Comparison of ENCODE assay signal across 14 cellular contexts in genomic region chr11:121415861-121416260, GRCh38. TPM values are rescaled to one million over a fixed set of nuclear protein-coding genes. Genes with fewer than 3 reads are reported as not detected.
A peak's percentile ranks its signal among the peaks of the same experiment; 100 is the strongest.
DNase-seq lines count a peak whose midpoint lies in the region; ATAC-seq and TF ChIP-seq lines count a peak whose summit lies in the region.
"Had no signal": no experiment of that assay in that cellular context is flagged by ENCODE, and none has a peak within 500 bp of the region (broad histone marks: within the 10 kb centered on the region; RNA-seq: fewer than 3 reads in every experiment).

No MANE protein-coding gene starts in this region.

- TF ChIP-seq CTCF in NB4 (IDR thresholded peaks at IDR 0.05; ENCODE audit: low read depth, low read length) (no peak), colonic mucosa (IDR thresholded peaks at IDR 0.05) (no peak), MM.1S (IDR thresholded peaks at IDR 0.05; ENCODE audit: low read length) (no peak)

- no peak overlapping the region for H3K9ac ChIP-seq in colonic mucosa (ENCODE audit: low read depth in 2 of 2, low read length in 2 of 2)
- no peak overlapping the region for H3K9ac ChIP-seq in MM.1S (ENCODE audit: low read length)
- H3K9ac ChIP-seq: SK-N-SH had no signal

- TF ChIP-seq POLR2A in NB4 (IDR thresholded peaks at IDR 0.05; ENCODE audit: extremely low read depth, insufficient read length) = no peak

- H3K79me2 ChIP-seq in MM.1S (ENCODE audit: low read length) = no peaks in the 10 kb centered on the region

- peak; percentile 21 for DNase-seq in NCI-H146 (lab: John Stamatoyannopoulos, UW)
- no peak for DNase-seq in NCI-H146 treated with DMSO at 0.1 percent for 48 hours (lab: John Stamatoyannopoulos, UW; ENCODE audit: unreplicated experiment)
- DNase-seq in NB4 (ENCODE audit: low read depth) = peak; percentile 21
- peak; percentile 81 for DNase-seq in colonic mucosa
- DNase-seq in mucosa of gallbladder (ENCODE audit: low spot score) = peak; percentile 36
- no peak for DNase-seq in NCI-H526 treated with DMSO at 0.1 percent for 48 hours (lab: John Stamatoyannopoulos, UW)
- no peak for DNase-seq in MM.1S
- DNase-seq: activated CD8-positive, alpha-beta memory T cell treated with anti-CD3 and anti-CD28 coated beads, Interleukin-2, amount 50 U/mL, for 4 hours; IMR-90; NCI-H2029 treated with DMSO at 0.1 percent for 48 hours; SK-N-SH had no signal

- no peaks in the 10 kb centered on the region for H3K9me2 ChIP-seq in MM.1S (replicated peaks; ENCODE audit: insufficient read depth, low read length)
- H3K9me2 ChIP-seq: SK-N-SH had no signal

- no peak overlapping the region for H3K4me2 ChIP-seq in MM.1S (ENCODE audit: low read depth, low read length)
- H3K4me2 ChIP-seq: SK-N-SH had no signal

- peak overlapping the region; percentile 38 for H3K27ac ChIP-seq in colonic mucosa
- no peak overlapping the region for H3K27ac ChIP-seq in MM.1S (ENCODE audit: low read length)
- H3K27ac ChIP-seq: tibial artery, VCaP had no signal

- H3K27me3 ChIP-seq in colonic mucosa (no peaks in the 10 kb centered on the region), MM.1S (replicated peaks; ENCODE audit: insufficient read depth, low read length) (no peaks in the 10 kb centered on the region)
- H3K27me3 ChIP-seq: tibial artery had no signal

- ATAC-seq in GM18907 (IDR thresholded peaks at IDR 0.05; ENCODE audit: unreplicated experiment) = no peak

- H3K4me1 ChIP-seq in colonic mucosa (peaks cover 3% of the 10 kb centered on the region), MM.1S (ENCODE audit: low read length) (peaks cover 11% of the 10 kb centered on the region)

- H3K9me3 ChIP-seq in colonic mucosa = no peaks in the 10 kb centered on the region
- no peaks in the 10 kb centered on the region for H3K9me3 ChIP-seq in MM.1S (replicated peaks; ENCODE audit: insufficient read depth, low read length)
- H3K9me3 ChIP-seq: SK-N-SH, tibial artery had no signal

- H4K20me1 ChIP-seq in MM.1S (ENCODE audit: insufficient read depth, low read length) = no peaks in the 10 kb centered on the region

- intact Hi-C loops in colonic mucosa (cut with DNase I) = no loop called here

- peaks cover 10% of the 10 kb centered on the region; the same call in 1 of the 2 replicates for H3F3A ChIP-seq in MM.1S (ENCODE audit: insufficient read depth, low read length)

- H3K36me3 ChIP-seq in colonic mucosa = no peaks in the 10 kb centered on the region
- H3K36me3 ChIP-seq in MM.1S (replicated peaks; ENCODE audit: insufficient read depth, low read length) = no peaks in the 10 kb centered on the region
- H3K36me3 ChIP-seq: tibial artery had no signal

- H2AFZ ChIP-seq in MM.1S (ENCODE audit: low read length) = no peak overlapping the region

- H3K4me3 ChIP-seq in NB4 (ENCODE audit: low read depth, low read length) (no peak overlapping the region), colonic mucosa (no peak overlapping the region), MM.1S (ENCODE audit: low read length) (no peak overlapping the region)
- H3K4me3 ChIP-seq: tibial artery had no signal

RNA-seq across cellular contexts. Expression of gene SORL1, which starts 36.3 kb away (rescaled TPM):
- total RNA-seq in colonic mucosa = 100 to 1,000 TPM in 1 of 2 donors, 10 to 100 TPM in 1; 66.1 to 121 TPM
- total RNA-seq in mucosa of gallbladder = 71.3 TPM

Comparison
In these comparisons a context has a peak if more than half of its experiments do, and no peak if none do; other contexts are left out.
1. DNase-seq: peak in NCI-H146 (single experiment), NB4 (single experiment), colonic mucosa (single experiment) and mucosa of gallbladder (single experiment); none in NCI-H146 treated with DMSO at 0.1 percent for 48 hours (single experiment), NCI-H526 treated with DMSO at 0.1 percent for 48 hours (single experiment) and MM.1S (single experiment).